Comparison of ENCODE assay signal across 1 cellular context in genomic region chr5:90834711-90835110, GRCh38.
TF ChIP-seq lines count a peak whose summit lies in the region.

No MANE protein-coding gene starts in this region.

TF ChIP-seq in A549, 52 proteins besides CTCF, POLR2A, EP300 and RAD21 (continued from another document):
- TF ChIP-seq, protein P1, sequence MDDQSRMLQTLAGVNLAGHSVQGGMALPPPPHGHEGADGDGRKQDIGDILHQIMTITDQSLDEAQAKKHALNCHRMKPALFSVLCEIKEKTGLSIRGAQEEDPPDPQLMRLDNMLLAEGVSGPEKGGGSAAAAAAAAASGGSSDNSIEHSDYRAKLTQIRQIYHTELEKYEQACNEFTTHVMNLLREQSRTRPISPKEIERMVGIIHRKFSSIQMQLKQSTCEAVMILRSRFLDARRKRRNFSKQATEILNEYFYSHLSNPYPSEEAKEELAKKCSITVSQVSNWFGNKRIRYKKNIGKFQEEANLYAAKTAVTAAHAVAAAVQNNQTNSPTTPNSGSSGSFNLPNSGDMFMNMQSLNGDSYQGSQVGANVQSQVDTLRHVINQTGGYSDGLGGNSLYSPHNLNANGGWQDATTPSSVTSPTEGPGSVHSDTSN (IDR thresholded peaks at IDR 0.05), result no peak
- TF ChIP-seq, protein P2, sequence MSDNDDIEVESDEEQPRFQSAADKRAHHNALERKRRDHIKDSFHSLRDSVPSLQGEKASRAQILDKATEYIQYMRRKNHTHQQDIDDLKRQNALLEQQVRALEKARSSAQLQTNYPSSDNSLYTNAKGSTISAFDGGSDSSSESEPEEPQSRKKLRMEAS (IDR thresholded peaks at IDR 0.05), result no peak
- no peak for TF ChIP-seq RFX5 (IDR thresholded peaks at IDR 0.05)
- no peak for TF ChIP-seq HOXA7 (CRISPR knock-in tag; IDR thresholded peaks at IDR 0.05)
- no peak for TF ChIP-seq TFCP2L1 (CRISPR knock-in tag; IDR thresholded peaks at IDR 0.05)
- TF ChIP-seq ZC3H11A (IDR thresholded peaks at IDR 0.05), result no peak
